Comparison of ENCODE assay signal across 22 cellular contexts in the genomic region with DNA sequence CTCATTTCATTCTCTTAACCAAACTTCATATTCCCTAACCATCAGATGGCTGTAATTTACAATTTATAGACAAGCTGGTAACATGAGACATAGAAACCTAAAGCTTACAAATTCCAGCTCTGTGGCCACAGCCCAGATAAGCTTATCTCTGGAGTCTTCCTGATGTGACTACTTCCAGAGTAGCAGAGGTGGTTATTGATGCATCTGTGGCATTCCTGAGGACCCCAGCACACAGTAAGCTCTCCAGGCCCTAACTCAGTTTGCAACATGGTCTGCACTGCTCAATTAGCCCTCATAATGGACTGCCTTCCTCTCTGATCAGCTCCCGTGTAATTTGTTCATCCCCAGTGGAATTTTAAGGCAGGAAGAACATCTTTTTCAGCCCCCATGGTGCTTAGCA.
"Had no signal": no experiment of that assay in that cellular context is flagged by ENCODE, and none has a peak within 500 bp of the region (broad histone marks: within the 10 kb centered on the region; RNA-seq: fewer than 3 reads in every experiment).

No MANE protein-coding gene starts in this region.

- H3K4me3 ChIP-seq: SJSA1 had no signal

- H3K4me1 ChIP-seq: SJSA1 had no signal

- H3K9me3 ChIP-seq: SJSA1, SK-N-SH had no signal

- H3K36me3 ChIP-seq: SJSA1 had no signal

- DNase-seq: IMR-90, Karpas-422, KG1, MM.1S, NCI-H1092 treated with DMSO at 0.1 percent for 48 hours, NCI-H1436, NCI-H187, NCI-H2029, NCI-H2081 treated with DMSO at 0.1 percent for 48 hours, NCI-H2171, NCI-H226, NCI-H446, NCI-H510A, NCI-H524 treated with DMSO at 0.1 percent for 48 hours, NCI-H774, Right ventricle myocardium superior, RPMI8226, SIG-M5, SK-N-SH, SW 1271 had no signal

- H3K27ac ChIP-seq: SJSA1 had no signal

- ATAC-seq: HepG2 had no signal

- H3K9ac ChIP-seq: SK-N-SH had no signal

- H3K4me2 ChIP-seq: SK-N-SH had no signal
